In the genomic region with DNA sequence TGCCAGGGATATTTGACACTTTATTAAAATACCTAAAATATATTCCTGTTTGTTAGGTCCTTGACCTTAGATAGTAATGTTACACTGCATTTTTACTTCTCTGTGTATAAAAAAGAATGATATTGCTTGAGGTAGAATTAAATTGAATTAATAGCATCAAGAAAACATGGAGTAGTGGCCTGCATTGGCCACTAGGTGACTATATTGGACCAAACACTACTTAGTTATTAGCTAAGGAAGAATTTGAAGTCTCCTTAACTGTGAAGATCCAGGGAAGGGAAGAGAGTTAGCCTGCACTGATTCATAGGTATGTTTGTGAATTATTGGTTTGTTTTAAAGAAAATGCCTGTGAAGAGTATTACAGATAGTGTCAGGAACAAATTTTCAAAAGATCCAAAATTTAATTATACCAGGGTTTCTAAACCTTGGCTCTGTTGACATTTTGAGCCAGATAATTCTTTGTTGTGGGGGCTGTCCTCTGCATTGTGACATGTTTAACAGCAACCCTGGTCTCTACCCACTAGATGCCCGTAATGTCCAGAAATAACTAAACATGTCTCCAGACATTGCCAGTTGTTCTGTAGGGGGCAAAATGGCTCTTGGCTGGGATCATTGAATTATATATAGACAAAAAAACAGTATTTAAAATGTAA, we compare ENCODE assay signal across 8 cellular contexts.
DNase-seq lines count a peak whose midpoint lies in the region; ATAC-seq and TF ChIP-seq lines count a peak whose summit lies in the region.

No MANE protein-coding gene starts in this region.

- H3K9me3 Mint-ChIP-seq in brain = no peaks in the 10 kb centered on the region
- no peaks in the 10 kb centered on the region for H3K9me3 Mint-ChIP-seq in activated CD4-positive, alpha-beta T cell treated with anti-CD3 and anti-CD28 coated beads for 36 hours (ENCODE audit: low read depth)

- H3K27me3 Mint-ChIP-seq in brain = no peaks in the 10 kb centered on the region
- peaks cover 23% of the 10 kb centered on the region for H3K27me3 Mint-ChIP-seq in activated CD4-positive, alpha-beta T cell treated with anti-CD3 and anti-CD28 coated beads for 36 hours

- H3K36me3 ChIP-seq in MG63 (no peaks in the 10 kb centered on the region), left lung (no peaks in the 10 kb centered on the region)

- no peaks in the 10 kb centered on the region for H3K4me1 ChIP-seq in left lung

- peaks cover 23% of the 10 kb centered on the region for H3K36me3 Mint-ChIP-seq in brain
- H3K36me3 Mint-ChIP-seq in activated CD4-positive, alpha-beta T cell treated with anti-CD3 and anti-CD28 coated beads for 36 hours (ENCODE audit: low read depth) = no peaks in the 10 kb centered on the region

- ATAC-seq in left lung (peak; percentile 93), GM21526 (IDR thresholded peaks at IDR 0.05; ENCODE audit: low FRiP score, unreplicated experiment) (no peak), GM21723 (IDR thresholded peaks at IDR 0.05; ENCODE audit: unreplicated experiment) (no peak)
- no peak for ATAC-seq in activated CD4-positive, CD25-positive, alpha-beta regulatory T cell treated with anti-CD3 and anti-CD28 coated beads, Interleukin-2, amount 50 U/mL, for 24 hours
- no peak for ATAC-seq in activated CD4-positive, alpha-beta T cell treated with anti-CD3 and anti-CD28 coated beads for 36 hours

- CTCF ChIA-PET in activated CD4-positive, alpha-beta T cell treated with anti-CD3 and anti-CD28 coated beads for 36 hours (lab: Charles Lee) = interaction anchor here (2.0 kb wide), 1 partner anchor 429 kb away, joined by 5 read pairs; no protein-coding TSS in a partner anchor

- intact Hi-C loops in left lung (cut with DNase I) = no loop called here
- intact Hi-C loops in activated CD4-positive, alpha-beta T cell treated with anti-CD3 and anti-CD28 coated beads for 36 hours (cut with DNase I, micrococcal nuclease) = loop anchor here (1.0 to 2.0 kb wide), 2 partner anchors 429 to 431 kb away; no protein-coding TSS in a partner anchor

- H3K4me1 Mint-ChIP-seq in brain = no peaks in the 10 kb centered on the region
- no peaks in the 10 kb centered on the region for H3K4me1 Mint-ChIP-seq in activated CD4-positive, alpha-beta T cell treated with anti-CD3 and anti-CD28 coated beads for 36 hours

- H3K27ac Mint-ChIP-seq in brain = no peak overlapping the region
- no peak overlapping the region for H3K27ac Mint-ChIP-seq in activated CD4-positive, alpha-beta T cell treated with anti-CD3 and anti-CD28 coated beads for 36 hours

- H3K4me3 Mint-ChIP-seq in brain = no peak overlapping the region
- H3K4me3 Mint-ChIP-seq in activated CD4-positive, alpha-beta T cell treated with anti-CD3 and anti-CD28 coated beads for 36 hours = no peak overlapping the region

- H3K4me3 ChIP-seq in MG63 (no peak overlapping the region), left lung (no peak overlapping the region)

- POLR2A ChIA-PET in activated CD4-positive, alpha-beta T cell treated with anti-CD3 and anti-CD28 coated beads for 36 hours (lab: Charles Lee) = no interaction called here

- H3K27me3 ChIP-seq in MG63 (no peaks in the 10 kb centered on the region), left lung (no peaks in the 10 kb centered on the region)

- H3K9me3 ChIP-seq in MG63 (no peaks in the 10 kb centered on the region), left lung (no peaks in the 10 kb centered on the region)

- TF ChIP-seq CTCF in brain (conservative IDR thresholded peaks at IDR 0.05) = peak; percentile 74 to 83
- TF ChIP-seq CTCF in left lung (IDR thresholded peaks at IDR 0.05) = peak; percentile 54 to 76

- DNase-seq in GM03348 (ENCODE audit: low spot score) = peak; percentile 68
- peak; percentile 18 for DNase-seq in MG63
- no peak for DNase-seq in left lung
- no peak for DNase-seq in activated CD4-positive, alpha-beta T cell treated with anti-CD3 and anti-CD28 coated beads for 36 hours

- no peak overlapping the region for H3K27ac ChIP-seq in left lung

Comparison
In these comparisons a context has a peak if more than half of its experiments do, and no peak if none do; other contexts are left out.
1. DNase-seq: peak in GM03348 (single experiment) and MG63 (single experiment); none in left lung (0 of 2) and activated CD4-positive, alpha-beta T cell treated with anti-CD3 and anti-CD28 coated beads for 36 hours (single experiment).
2. intact Hi-C loops: an anchor here in activated CD4-positive, alpha-beta T cell treated with anti-CD3 and anti-CD28 coated beads for 36 hours (1.0 to 2.0 kb wide); none called in left lung.